In the genomic region with DNA sequence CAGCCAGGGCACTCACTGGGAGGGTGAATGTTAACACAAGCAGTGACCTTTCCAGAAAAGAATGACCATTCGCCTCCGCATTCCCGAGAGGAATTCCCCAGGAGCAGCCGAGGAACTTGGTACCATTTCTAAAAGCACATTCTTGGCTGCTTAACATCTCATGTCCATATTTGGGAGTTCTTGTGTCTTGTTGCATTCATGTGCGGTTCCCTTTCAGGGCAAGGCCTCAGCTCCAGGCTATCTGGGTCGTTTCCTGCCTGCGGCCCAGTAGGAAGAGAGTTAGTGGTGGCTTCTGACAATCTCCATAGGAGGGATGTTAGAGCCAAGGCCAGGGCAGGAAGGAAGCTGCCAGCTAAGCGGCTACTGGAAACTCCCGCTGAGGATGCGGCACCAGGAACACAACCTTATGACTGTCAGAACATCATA, we compare ENCODE assay signal across 9 cellular contexts. TPM values are rescaled to one million over a fixed set of nuclear protein-coding genes. Genes with fewer than 3 reads are reported as not detected.
DNase-seq lines count a peak whose midpoint lies in the region; ATAC-seq lines count a peak whose summit lies in the region.
"Had no signal": no experiment of that assay in that cellular context is flagged by ENCODE, and none has a peak within 500 bp of the region (broad histone marks: within the 10 kb centered on the region; RNA-seq: fewer than 3 reads in every experiment).

No MANE protein-coding gene starts in this region.

- intact Hi-C loops in aorta (cut with DNase I) = loop anchor here (5.0 kb wide), 1 partner anchor 85 kb away; the partner anchor contains the start of gene COTL1 (in 2 of the 2)

- H3K36me3 ChIP-seq in ectodermal cell (ENCODE audit: control insufficient read depth, insufficient read depth, low read length) = no peaks in the 10 kb centered on the region
- H3K36me3 ChIP-seq in aorta (ENCODE audit: control insufficient read depth in 1 of 2, insufficient read depth in 2 of 2, low read length in 1 of 2) = no peaks in the 10 kb centered on the region

- H3K27ac Mint-ChIP-seq in activated naive CD4-positive, alpha-beta T cell treated with anti-CD3 and anti-CD28 coated beads, Interleukin-2, amount 50 U/mL, for 24 hours = peak overlapping the region; percentile 4

- DNase-seq in activated naive CD4-positive, alpha-beta T cell treated with Interleukin-2 at 50 U/mL for 16 hours = no peak
- DNase-seq in lung microvascular endothelial cell (ENCODE audit: low read depth in 2 of 2) (peak; percentile 57 to 89), aorta (peak; percentile 85), NCI-H774 (lab: John Stamatoyannopoulos, UW) (no peak), NOMO-1 (lab: John Stamatoyannopoulos, UW; ENCODE audit: unreplicated experiment in 2 of 2) (no peak)
- no peak for DNase-seq in stimulated activated CD4-positive, alpha-beta T cell treated with anti-CD3 and anti-CD28 coated beads, Interleukin-15, amount 100 ng/mL, for 24 hours

- peaks cover 3% of the 10 kb centered on the region for H3K9me3 ChIP-seq in ectodermal cell (ENCODE audit: control insufficient read depth, low read length)
- no peaks in the 10 kb centered on the region for H3K9me3 ChIP-seq in aorta (ENCODE audit: control insufficient read depth, low read length)

- 12 to 14% methylated on average over 10 of the region's 10 CpGs for WGBS in ectodermal cell, 2 experiments
- WGBS in aorta, 2 donors = 5 to 7% methylated on average over 10 of the region's 10 CpGs

- peaks cover 3% of the 10 kb centered on the region for H3K4me1 Mint-ChIP-seq in activated naive CD4-positive, alpha-beta T cell treated with anti-CD3 and anti-CD28 coated beads, Interleukin-2, amount 50 U/mL, for 24 hours

- H3K4me3 ChIP-seq in ectodermal cell (ENCODE audit: insufficient read depth, low read depth, low read length) (no peak overlapping the region), aorta (ENCODE audit: low read length in 2 of 2) (no peak overlapping the region)

- H3K27ac ChIP-seq in ectodermal cell (ENCODE audit: insufficient read depth, low read depth, low read length, poor library complexity, severe bottlenecking) (peak overlapping the region; percentile 84), aorta (ENCODE audit: low read depth in 1 of 2, low read length in 2 of 2) (peak overlapping the region in 1 of 2 donors; percentile 78)
- H3K27ac ChIP-seq: C4-2B had no signal

- H3K4me1 ChIP-seq in ectodermal cell (ENCODE audit: control insufficient read depth, insufficient read depth, low read length) (peaks cover 52% of the 10 kb centered on the region), aorta (ENCODE audit: control insufficient read depth in 1 of 2, insufficient read depth in 2 of 2, low read length in 2 of 2) (peaks cover 0 to 7% of the 10 kb centered on the region in 2 donors)

- H3K36me3 Mint-ChIP-seq in activated naive CD4-positive, alpha-beta T cell treated with anti-CD3 and anti-CD28 coated beads, Interleukin-2, amount 50 U/mL, for 24 hours = peaks cover 12% of the 10 kb centered on the region

- no peaks in the 10 kb centered on the region for H3K27me3 Mint-ChIP-seq in activated naive CD4-positive, alpha-beta T cell treated with anti-CD3 and anti-CD28 coated beads, Interleukin-2, amount 50 U/mL, for 24 hours

- peaks cover 4% of the 10 kb centered on the region for H3K9me3 Mint-ChIP-seq in activated naive CD4-positive, alpha-beta T cell treated with anti-CD3 and anti-CD28 coated beads, Interleukin-2, amount 50 U/mL, for 24 hours

- H3K27me3 ChIP-seq in ectodermal cell (ENCODE audit: control insufficient read depth, insufficient read depth, low read length, poor library complexity, severe bottlenecking) (no peaks in the 10 kb centered on the region), aorta (ENCODE audit: control insufficient read depth in 1 of 2, insufficient read depth in 2 of 2, low read length in 1 of 2) (no peaks in the 10 kb centered on the region)

- H3K4me3 Mint-ChIP-seq in activated naive CD4-positive, alpha-beta T cell treated with anti-CD3 and anti-CD28 coated beads, Interleukin-2, amount 50 U/mL, for 24 hours = no peak overlapping the region

- peak; percentile 79 for ATAC-seq in aorta (ENCODE audit: low FRiP score)

RNA-seq across cellular contexts. Expression of gene MEAK7, which starts 27.9 kb away (rescaled TPM):
- 23.0 TPM for polyA plus RNA-seq in ectodermal cell (2013, experiment 1 of 4)
- polyA plus RNA-seq in ectodermal cell (2013, experiment 2 of 4) = 27.0 TPM
- 15.2 TPM for polyA plus RNA-seq in ectodermal cell (2013, experiment 3 of 4)
- polyA plus RNA-seq in ectodermal cell (2013, experiment 4 of 4) = 16.7 TPM
- total RNA-seq in lung microvascular endothelial cell (10.7 and 13.3 TPM in 2 replicates), aorta (10 to 100 TPM; 17.4 to 23.9 TPM)
- polyA plus RNA-seq in aorta = 1 to 10 TPM; 3.4 to 5.8 TPM

Comparison
In these comparisons a context has a peak if more than half of its experiments do, and no peak if none do; other contexts are left out.
1. DNase-seq: peak in lung microvascular endothelial cell (2 of 2) and aorta (2 of 2); none in activated naive CD4-positive, alpha-beta T cell treated with Interleukin-2 at 50 U/mL for 16 hours (single experiment), stimulated activated CD4-positive, alpha-beta T cell treated with anti-CD3 and anti-CD28 coated beads, Interleukin-15, amount 100 ng/mL, for 24 hours (single experiment), NCI-H774 (single experiment) and NOMO-1 (0 of 2).